Comparison of ENCODE assay signal across 11 cellular contexts in the genomic region with DNA sequence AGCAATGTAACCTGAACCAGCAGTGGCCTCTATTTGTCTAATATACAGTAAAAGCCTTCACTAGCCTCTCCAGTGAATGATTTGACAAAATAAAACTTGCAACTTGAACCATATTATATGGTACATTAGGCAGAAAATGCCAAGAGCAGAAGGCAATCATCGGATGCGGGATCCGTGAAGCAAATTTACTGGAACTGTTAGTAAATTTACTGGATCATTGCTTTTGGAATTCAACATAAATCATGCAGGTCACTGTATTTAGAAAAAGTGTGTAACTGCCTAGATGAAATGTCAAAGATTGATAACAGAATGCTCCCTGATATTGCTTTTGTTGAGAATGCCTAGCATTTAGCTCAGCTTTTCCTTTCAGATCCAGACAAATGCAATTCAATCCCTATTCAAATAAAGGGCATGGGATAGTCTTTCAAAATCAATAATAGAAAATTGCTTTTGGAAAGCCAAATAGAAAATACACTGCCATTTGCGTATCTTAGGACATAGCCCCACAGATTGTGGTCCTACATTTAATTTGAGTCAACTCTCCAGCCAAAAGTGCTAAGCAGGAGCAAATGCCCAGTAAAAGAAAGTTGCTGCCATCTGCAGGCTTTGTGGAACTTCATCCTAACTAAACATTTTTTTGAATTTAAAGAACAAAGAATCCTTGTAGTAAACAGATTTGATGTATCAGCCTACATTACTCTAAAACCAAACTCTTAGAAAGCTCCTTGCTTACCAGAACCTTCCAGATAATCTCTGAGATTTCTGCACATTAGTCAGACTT.
A peak's percentile ranks its signal among the peaks of the same experiment; 100 is the strongest.
DNase-seq lines count a peak whose midpoint lies in the region; ATAC-seq, FAIRE-seq and TF ChIP-seq lines count a peak whose summit lies in the region.
"Had no signal": no experiment of that assay in that cellular context is flagged by ENCODE, and none has a peak within 500 bp of the region (broad histone marks: within the 10 kb centered on the region; RNA-seq: fewer than 3 reads in every experiment).

No MANE protein-coding gene starts in this region.

- H3K4me3 ChIP-seq in bronchial epithelial cell (ENCODE audit: low read depth, low read length), result no peak overlapping the region

- DNase-seq in Daoy (ENCODE audit: low read depth) (peak; percentile 4), NCI-H1105 (lab: John Stamatoyannopoulos, UW) (peak; percentile 29), bronchial epithelial cell (ENCODE audit: low read depth) (peak; percentile 7), myocyte (ENCODE audit: low read depth) (peak; percentile 43), posterior cingulate gyrus (no peak)
- no peak for DNase-seq in stimulated activated naive CD4-positive, alpha-beta T cell treated with Interleukin-2 at 50 U/mL for 16 hours (lab: John Stamatoyannopoulos, UW)

- intact Hi-C loops in posterior cingulate gyrus (cut with DNase I), result loop anchor here (5.0 kb wide), 1 partner anchor 858 kb away; no protein-coding TSS in a partner anchor

- ATAC-seq in HG03135 (IDR thresholded peaks at IDR 0.05; ENCODE audit: unreplicated experiment), result no peak
- no peak for ATAC-seq in HG03095 (IDR thresholded peaks at IDR 0.05; ENCODE audit: unreplicated experiment)
- ATAC-seq: activated T-helper 17 cell treated with anti-CD3 and anti-CD28 coated beads, Interleukin-2, amount 50 U/mL, for 72 hours; Right ventricle myocardium inferior had no signal

- no peak for FAIRE-seq in bronchial epithelial cell (lab: Jason Lieb, UNC)
- FAIRE-seq: islet of Langerhans had no signal

- TF ChIP-seq CTCF in bronchial epithelial cell (IDR thresholded peaks at IDR 0.05; ENCODE audit: insufficient read depth, low read length, severe bottlenecking), result peak; percentile 3

- H3K36me3 ChIP-seq in bronchial epithelial cell (ENCODE audit: control insufficient read depth, insufficient read depth, low read length), result no peaks in the 10 kb centered on the region

- no peaks in the 10 kb centered on the region for H3K27me3 ChIP-seq in bronchial epithelial cell (ENCODE audit: control insufficient read depth, insufficient read depth, low read length)

Comparison
In these comparisons a context has a peak if more than half of its experiments do, and no peak if none do; other contexts are left out.
1. DNase-seq: peak in Daoy (single experiment), NCI-H1105 (single experiment), bronchial epithelial cell (single experiment) and myocyte (single experiment); none in posterior cingulate gyrus (0 of 10) and stimulated activated naive CD4-positive, alpha-beta T cell treated with Interleukin-2 at 50 U/mL for 16 hours (single experiment).